Comparison of ENCODE assay signal across 8 cellular contexts in the genomic region with DNA sequence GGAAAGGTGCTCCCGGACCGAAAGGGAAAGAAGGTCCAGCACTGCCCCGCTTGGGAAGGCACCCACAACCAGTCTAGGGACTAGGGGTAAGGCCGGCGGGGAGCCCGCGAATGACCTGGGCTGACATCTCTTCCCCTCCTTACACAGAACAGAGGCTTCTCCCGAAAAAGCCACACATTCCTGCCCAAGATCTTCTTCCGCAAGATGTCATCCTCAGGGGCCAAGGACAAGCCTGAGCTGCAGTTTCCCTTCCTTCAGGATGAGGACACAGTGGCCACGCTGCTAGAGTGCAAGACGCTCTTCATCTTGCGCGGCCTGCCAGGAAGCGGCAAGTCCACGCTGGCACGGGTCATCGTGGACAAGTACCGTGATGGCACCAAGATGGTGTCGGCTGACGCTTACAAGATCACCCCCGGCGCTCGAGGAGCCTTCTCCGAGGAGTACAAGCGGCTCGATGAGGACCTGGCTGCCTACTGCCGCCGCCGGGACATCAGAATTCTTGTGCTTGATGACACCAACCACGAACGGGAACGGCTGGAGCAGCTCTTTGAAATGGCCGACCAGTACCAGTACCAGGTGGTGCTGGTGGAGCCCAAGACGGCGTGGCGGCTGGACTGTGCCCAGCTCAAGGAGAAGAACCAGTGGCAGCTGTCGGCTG. TPM values are rescaled to one million over a fixed set of nuclear protein-coding genes. Genes with fewer than 3 reads are reported as not detected.
DNase-seq lines count a peak whose midpoint lies in the region; ATAC-seq and TF ChIP-seq lines count a peak whose summit lies in the region.

No MANE protein-coding gene starts in this region.

- CTCF ChIA-PET in naive thymus-derived CD4-positive, alpha-beta T cell (lab: Charles Lee): no interaction called here

- H3K36me3 ChIP-seq in ACC112 (ENCODE audit: insufficient read depth, low read length): peaks cover 25% of the 10 kb centered on the region; the same call in 1 of the 2 replicates
- peaks cover 0 to 24% (median 0%) of the 10 kb centered on the region in 3 experiments for H3K36me3 ChIP-seq in naive thymus-derived CD4-positive, alpha-beta T cell (ENCODE audit: control insufficient read depth in 2 of 3, insufficient read depth in 3 of 3, low read length in 3 of 3)

- H3K4me1 ChIP-seq in ACC112 (ENCODE audit: control insufficient read depth, insufficient read depth, low read length, unreplicated experiment): peaks cover 26% of the 10 kb centered on the region
- H3K4me1 ChIP-seq in naive thymus-derived CD4-positive, alpha-beta T cell (ENCODE audit: control insufficient read depth in 2 of 2, insufficient read depth in 2 of 2, low read length in 2 of 2): peaks cover 10 to 16% of the 10 kb centered on the region in 2 donors

- no peaks in the 10 kb centered on the region for H3K9me3 Mint-ChIP-seq in chondrocyte (ENCODE audit: low read depth)
- peaks cover 0 to 5% (median 0%) of the 10 kb centered on the region in 11 donors for H3K9me3 Mint-ChIP-seq in naive thymus-derived CD4-positive, alpha-beta T cell

- POLR2A ChIA-PET in naive thymus-derived CD4-positive, alpha-beta T cell (lab: Charles Lee): interaction anchor here (1.1 to 4.2 kb wide), 7 partner anchors 8 to 145 kb away, joined by 3 to 71 read pairs (median 19); partner anchors contain the start of genes ACLY, DHX58, DNAJC7 and NKIRAS2

- peaks cover 51% of the 10 kb centered on the region for H3K4me1 Mint-ChIP-seq in chondrocyte (ENCODE audit: low read depth)
- H3K4me1 Mint-ChIP-seq in naive thymus-derived CD4-positive, alpha-beta T cell: peaks cover 27 to 55% (median 44%) of the 10 kb centered on the region in 7 donors

- peak overlapping the region; percentile 27 for H3K27ac Mint-ChIP-seq in chondrocyte (ENCODE audit: unreplicated experiment)
- H3K27ac Mint-ChIP-seq in naive thymus-derived CD4-positive, alpha-beta T cell: peak overlapping the region; percentile 51 to 92 (median 87)

- peaks cover 47% of the 10 kb centered on the region for H3K79me2 ChIP-seq in ACC112 (ENCODE audit: control insufficient read depth, insufficient read depth, low read length, unreplicated experiment)

- H3K27me3 ChIP-seq in ACC112 (ENCODE audit: insufficient read depth, low read length): no peaks in the 10 kb centered on the region
- no peaks in the 10 kb centered on the region for H3K27me3 ChIP-seq in naive thymus-derived CD4-positive, alpha-beta T cell (ENCODE audit: control insufficient read depth in 2 of 2, insufficient read depth in 2 of 2, low read length in 2 of 2)

- no peak overlapping the region for H2AFZ ChIP-seq in ACC112 (ENCODE audit: low read length, unreplicated experiment)

- no peak for DNase-seq in Jurkat, Clone E6-1 (ENCODE audit: low read depth, low spot score)
- DNase-seq in chondrocyte (ENCODE audit: low spot score) (no peak), NCI-H526 treated with DMSO at 0.1 percent for 48 hours (lab: John Stamatoyannopoulos, UW) (no peak), NCI-H1436 treated with DMSO at 0.1 percent for 48 hours (lab: John Stamatoyannopoulos, UW) (no peak), omental fat pad (ENCODE audit: low spot score) (no peak)
- DNase-seq in naive thymus-derived CD4-positive, alpha-beta T cell: no peak

- H3K36me3 Mint-ChIP-seq in chondrocyte (ENCODE audit: low read depth): peaks cover 10% of the 10 kb centered on the region
- H3K36me3 Mint-ChIP-seq in naive thymus-derived CD4-positive, alpha-beta T cell: peaks cover 0 to 19% (median 4%) of the 10 kb centered on the region in 5 donors

- no peaks in the 10 kb centered on the region for H3K27me3 Mint-ChIP-seq in chondrocyte (ENCODE audit: low read depth)
- peaks cover 0 to 2% (median 0%) of the 10 kb centered on the region in 5 donors for H3K27me3 Mint-ChIP-seq in naive thymus-derived CD4-positive, alpha-beta T cell

- H3K9me3 ChIP-seq in naive thymus-derived CD4-positive, alpha-beta T cell (ENCODE audit: control insufficient read depth in 2 of 3, low read length in 3 of 3): no peaks in the 10 kb centered on the region

- no peak for ATAC-seq in naive thymus-derived CD4-positive, alpha-beta T cell
- ATAC-seq in GM19395 (IDR thresholded peaks at IDR 0.05; ENCODE audit: unreplicated experiment): no peak
- ATAC-seq in omental fat pad (ENCODE audit: low FRiP score): no peak

- H3K4me3 ChIP-seq in ACC112 (ENCODE audit: low read depth, low read length): peak overlapping the region; percentile 81
- H3K4me3 ChIP-seq in Jurkat, Clone E6-1 (ENCODE audit: low read length): peak overlapping the region; percentile 82
- no peak overlapping the region for H3K4me3 ChIP-seq in naive thymus-derived CD4-positive, alpha-beta T cell (ENCODE audit: low read length)

- no peak overlapping the region for H3K27ac ChIP-seq in ACC112 (ENCODE audit: low read depth, low read length)
- H3K27ac ChIP-seq in naive thymus-derived CD4-positive, alpha-beta T cell (ENCODE audit: low read depth, low read length): peak overlapping the region; percentile 88

- intact Hi-C loops in naive thymus-derived CD4-positive, alpha-beta T cell (cut with micrococcal nuclease): loop anchor here (2.0 to 5.0 kb wide), 4 partner anchors 103 to 1515 kb away; partner anchors contain the start of genes DHX8 (in 1 of the 2), KLHL11 (in 1 of the 2), RETREG3 (in 1 of the 2) and TUBG1 (in 1 of the 2)

- H3K4me3 Mint-ChIP-seq in chondrocyte (ENCODE audit: unreplicated experiment): peak overlapping the region; percentile 80
- peak overlapping the region; percentile 32 to 91 (median 83) for H3K4me3 Mint-ChIP-seq in naive thymus-derived CD4-positive, alpha-beta T cell

- no peak for TF ChIP-seq CTCF in chondrocyte (IDR thresholded peaks at IDR 0.05)
- no peak for TF ChIP-seq CTCF in omental fat pad (IDR thresholded peaks at IDR 0.05)

RNA-seq across cellular contexts. Expression of gene CNP, which starts 1.5 kb away (rescaled TPM):
- 68.1 TPM for polyA plus RNA-seq in Jurkat, Clone E6-1 (2012; ENCODE audit: insufficient read depth, insufficient read length)
- total RNA-seq in chondrocyte (78.3 to 86.0 TPM (median 79.4 TPM) in 3 replicates), omental fat pad (10 to 100 TPM; 42.2 to 62.9 (median 49.8) TPM)
- total RNA-seq in naive thymus-derived CD4-positive, alpha-beta T cell: 10 to 100 TPM; 29.6 to 86.3 (median 32.5) TPM
- polyA plus RNA-seq in naive thymus-derived CD4-positive, alpha-beta T cell: 10 to 100 TPM; 32.3 to 34.2 TPM

RNA-seq across cellular contexts. Expression of gene ODAD4, which starts 37.6 kb away (rescaled TPM):
- polyA plus RNA-seq in Jurkat, Clone E6-1 (2012; ENCODE audit: insufficient read depth, insufficient read length): 1.5 TPM
- total RNA-seq in chondrocyte (0.70 to 0.99 TPM (median 0.77 TPM) in 3 replicates), omental fat pad (under 1 TPM; 0.19 to 0.96 (median 0.49) TPM)
- 1 to 10 TPM in 3 of 5 experiments, under 1 TPM in 1, not detected in 1; 0.16 to 4.1 (median 1.6) TPM for total RNA-seq in naive thymus-derived CD4-positive, alpha-beta T cell
- under 1 TPM; 0.10 to 0.40 TPM for polyA plus RNA-seq in naive thymus-derived CD4-positive, alpha-beta T cell

RNA-seq across cellular contexts. Expression of gene DNAJC7, which starts 49.2 kb away (rescaled TPM):
- 162 TPM for polyA plus RNA-seq in Jurkat, Clone E6-1 (2012; ENCODE audit: insufficient read depth, insufficient read length)
- total RNA-seq in chondrocyte (51.1 to 61.0 TPM (median 51.2 TPM) in 3 replicates), omental fat pad (10 to 100 TPM; 46.5 to 72.5 (median 70.7) TPM)
- 100 to 1,000 TPM in 4 of 5 experiments, 10 to 100 TPM in 1; 99.4 to 145 (median 109) TPM for total RNA-seq in naive thymus-derived CD4-positive, alpha-beta T cell
- polyA plus RNA-seq in naive thymus-derived CD4-positive, alpha-beta T cell: 10 to 100 TPM; 65.4 to 77.7 TPM

RNA-seq across cellular contexts. Expression of gene ACLY, which starts 49.3 kb away (rescaled TPM):
- 100 TPM for polyA plus RNA-seq in Jurkat, Clone E6-1 (2012; ENCODE audit: insufficient read depth, insufficient read length)
- total RNA-seq in chondrocyte: 181 to 189 TPM (median 187 TPM) in 3 replicates
- 100 to 1,000 TPM in 1 of 5 experiments, 10 to 100 TPM in 4; 59.2 to 154 (median 70.8) TPM for total RNA-seq in naive thymus-derived CD4-positive, alpha-beta T cell
- 10 to 100 TPM; 42.7 to 51.9 TPM for polyA plus RNA-seq in naive thymus-derived CD4-positive, alpha-beta T cell
- 100 to 1,000 TPM in 3 of 4 donors, 10 to 100 TPM in 1; 91.6 to 133 (median 111) TPM for total RNA-seq in omental fat pad

RNA-seq across cellular contexts. Expression of gene NKIRAS2, which starts 51.8 kb away (rescaled TPM):
- polyA plus RNA-seq in Jurkat, Clone E6-1 (2012; ENCODE audit: insufficient read depth, insufficient read length): 55.4 TPM
- 54.7 to 57.0 TPM (median 56.9 TPM) in 3 replicates for total RNA-seq in chondrocyte
- total RNA-seq in naive thymus-derived CD4-positive, alpha-beta T cell: 10 to 100 TPM; 14.3 to 24.0 (median 20.4) TPM
- 10 to 100 TPM; 24.6 to 30.5 TPM for polyA plus RNA-seq in naive thymus-derived CD4-positive, alpha-beta T cell
- total RNA-seq in omental fat pad: 10 to 100 TPM; 27.8 to 39.3 (median 30.4) TPM
